In the genomic region with DNA sequence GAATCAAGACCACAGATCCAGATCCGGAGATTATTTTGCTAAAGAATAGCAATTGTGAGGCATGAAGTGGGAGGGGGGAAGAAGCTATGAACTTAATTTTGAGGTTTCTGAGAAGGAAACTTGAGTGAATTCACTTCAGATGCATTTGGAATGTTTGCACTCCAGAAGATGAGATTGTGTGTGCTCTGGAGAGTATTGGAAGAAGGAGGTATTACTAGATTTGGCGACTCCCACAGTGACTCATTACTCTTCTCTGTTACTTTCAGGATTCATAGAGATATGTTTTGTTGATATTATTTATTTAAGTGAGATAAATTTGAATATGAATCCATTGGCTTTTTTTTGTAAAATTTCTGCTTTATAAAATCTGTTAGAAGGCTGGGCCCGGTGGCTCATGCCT, we compare ENCODE assay signal across 11 cellular contexts.
"Had no signal": no experiment of that assay in that cellular context is flagged by ENCODE, and none has a peak within 500 bp of the region (broad histone marks: within the 10 kb centered on the region; RNA-seq: fewer than 3 reads in every experiment).

No MANE protein-coding gene starts in this region.

- H3K36me3 ChIP-seq: HAP-1 had no signal

- H2AFZ ChIP-seq: GM23248, GM23338 had no signal

- H3K27ac ChIP-seq: GM23248 had no signal

- H3K27ac Mint-ChIP-seq: GM23338, H9, HFFc6 had no signal

- H3K9ac ChIP-seq: GM23248 had no signal

- H3K9me3 ChIP-seq: HAP-1 had no signal

- DNase-seq: GM23248, GOT3, H7, H9, HCEC 1CT, HFFc6 had no signal

- ATAC-seq: GM23338, HCT116 had no signal

- H3K4me1 Mint-ChIP-seq: GM23338, H9 had no signal

- H3K4me1 ChIP-seq: HAP-1 had no signal

- FAIRE-seq: H1, H54 had no signal

- H3K4me3 Mint-ChIP-seq: GM23338, H9, HFFc6 had no signal

- H3K4me3 ChIP-seq: GM23248, GM23338, HAP-1 had no signal

- H3K4me2 ChIP-seq: GM23338 had no signal
